9 cellular contexts compared by ENCODE assay signal in genomic region chr3:143668924-143669790, GRCh38.
DNase-seq lines count a peak whose midpoint lies in the region; ATAC-seq and TF ChIP-seq lines count a peak whose summit lies in the region.
"Had no signal": no experiment of that assay in that cellular context is flagged by ENCODE, and none has a peak within 500 bp of the region (broad histone marks: within the 10 kb centered on the region; RNA-seq: fewer than 3 reads in every experiment).

No MANE protein-coding gene starts in this region.

- H3K36me3 Mint-ChIP-seq in CD4-positive, alpha-beta memory T cell = peaks cover 2 to 24% of the 10 kb centered on the region in 2 donors

- ATAC-seq in GM18868 (IDR thresholded peaks at IDR 0.05; ENCODE audit: unreplicated experiment) (peak; percentile 69), GM21723 (IDR thresholded peaks at IDR 0.05; ENCODE audit: unreplicated experiment) (peak; percentile 92), HG03457 (IDR thresholded peaks at IDR 0.05; ENCODE audit: unreplicated experiment) (peak; percentile 96), lower lobe of right lung (peak in 1 of 2 donors; percentile 43), esophagus mucosa (no peak)

- peaks cover 3 to 8% (median 6%) of the 10 kb centered on the region in 4 donors for H3K4me1 Mint-ChIP-seq in CD4-positive, alpha-beta memory T cell

- H3K27ac Mint-ChIP-seq in CD4-positive, alpha-beta memory T cell = peak overlapping the region in 1 of 7 donors; percentile 36

- peaks cover 0 to 10% (median 3%) of the 10 kb centered on the region in 8 donors for H3K9me3 Mint-ChIP-seq in CD4-positive, alpha-beta memory T cell

- H3K27me3 Mint-ChIP-seq in CD4-positive, alpha-beta memory T cell = no peaks in the 10 kb centered on the region

- POLR2A ChIA-PET in CD4-positive, alpha-beta memory T cell (lab: Charles Lee; ENCODE audit: partially characterized antibody) = no interaction called here

- no peaks in the 10 kb centered on the region for H3K27me3 ChIP-seq in lower lobe of right lung (ENCODE audit: low read depth)
- no peaks in the 10 kb centered on the region for H3K27me3 ChIP-seq in CD4-positive, alpha-beta memory T cell (ENCODE audit: insufficient read depth, low read length)

- no peak for TF ChIP-seq CTCF in lower lobe of right lung (IDR thresholded peaks at IDR 0.05)

- H3K36me3 ChIP-seq in lower lobe of right lung = no peaks in the 10 kb centered on the region
- no peaks in the 10 kb centered on the region for H3K36me3 ChIP-seq in CD4-positive, alpha-beta memory T cell (ENCODE audit: insufficient read depth, low read length)

- no peak overlapping the region for H3K4me3 Mint-ChIP-seq in CD4-positive, alpha-beta memory T cell

- no peak overlapping the region for H3K4me3 ChIP-seq in lower lobe of right lung
- H3K4me3 ChIP-seq in CD4-positive, alpha-beta memory T cell (ENCODE audit: low read length in 2 of 2) = no peak overlapping the region
- H3K4me3 ChIP-seq: SK-N-MC had no signal

- intact Hi-C loops in lower lobe of right lung (cut with DNase I) = no loop called here
- intact Hi-C loops in CD4-positive, alpha-beta memory T cell (cut with micrococcal nuclease) = no loop called here

- peak overlapping the region; percentile 4 for H3K27ac ChIP-seq in lower lobe of right lung
- H3K27ac ChIP-seq in CD4-positive, alpha-beta memory T cell (ENCODE audit: low read depth, low read length) = no peak overlapping the region
- H3K27ac ChIP-seq: SK-N-MC had no signal

- H3K4me1 ChIP-seq in lower lobe of right lung = peaks cover 3% of the 10 kb centered on the region
- H3K4me1 ChIP-seq in CD4-positive, alpha-beta memory T cell (ENCODE audit: insufficient read depth, low read length) = peaks cover 3% of the 10 kb centered on the region

- CTCF ChIA-PET in CD4-positive, alpha-beta memory T cell (lab: Charles Lee; ENCODE audit: partially characterized antibody) = no interaction called here

- H3K9me3 ChIP-seq in lower lobe of right lung = no peaks in the 10 kb centered on the region
- H3K9me3 ChIP-seq in CD4-positive, alpha-beta memory T cell (ENCODE audit: control insufficient read depth in 1 of 2, low read length in 2 of 2) = no peaks in the 10 kb centered on the region

- DNase-seq in lower lobe of right lung (no peak), nucleus accumbens (lab: John Stamatoyannopoulos, UW) (no peak)
- DNase-seq in activated CD8-positive, alpha-beta memory T cell treated with anti-CD3 and anti-CD28 coated beads for 24 hours = no peak
- DNase-seq in CD4-positive, alpha-beta memory T cell = no peak
